In the genomic region with DNA sequence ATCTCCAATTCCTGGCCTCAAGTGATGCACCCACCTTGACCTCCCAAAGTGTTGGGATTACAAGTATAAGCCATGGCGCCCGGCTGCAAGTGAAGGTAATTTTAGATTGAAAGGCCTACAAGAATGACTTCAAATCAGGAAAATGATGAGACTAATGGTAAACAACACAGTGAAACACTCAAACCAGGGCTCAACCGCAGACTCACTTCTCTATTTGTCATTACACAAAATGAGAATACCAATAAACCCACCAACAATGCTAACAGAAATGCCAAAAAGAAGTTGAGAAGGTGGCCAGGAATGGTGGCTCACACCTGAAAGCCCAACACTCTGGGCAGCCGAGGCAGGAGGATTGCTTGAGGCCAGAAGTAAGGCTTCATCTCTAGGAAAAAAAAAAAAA, we compare ENCODE assay signal across 34 cellular contexts.
"Had no signal": no experiment of that assay in that cellular context is flagged by ENCODE, and none has a peak within 500 bp of the region (broad histone marks: within the 10 kb centered on the region; RNA-seq: fewer than 3 reads in every experiment).

No MANE protein-coding gene starts in this region.

- DNase-seq: activated B cell treated with CpG ODN at 0.5 μM for 24 hours; activated CD4-positive, alpha-beta memory T cell treated with anti-CD3 and anti-CD28 coated beads for 36 hours; activated CD4-positive, alpha-beta T cell treated with anti-CD3 and anti-CD28 coated beads for 36 hours; activated CD4-positive, alpha-beta T cell treated with anti-CD3 and anti-CD28 coated beads, Interleukin-2, amount 10 ng/mL, durations not matched to agents 24 days and 14 days; activated CD8-positive, alpha-beta memory T cell treated with anti-CD3 and anti-CD28 coated beads, Interleukin-2, amount 10 ng/mL, durations not matched to agents 7 days and 5 days; activated CD8-positive, alpha-beta memory T cell treated with anti-CD3 and anti-CD28 coated beads, Interleukin-2, amount 50 U/mL, for 4 hours; activated CD8-positive, alpha-beta T cell treated with anti-CD3 and anti-CD28 coated beads, Interleukin-2, amount 10 ng/mL, durations not matched to agents 7 days and 5 days; activated effector memory CD4-positive, alpha-beta T cell treated with anti-CD3 and anti-CD28 coated beads, Interleukin-2, amount 50 U/mL, for 16 hours; activated naive CD4-positive, alpha-beta T cell treated with anti-CD3 and anti-CD28 coated beads, Interleukin-2, amount 50 U/mL, for 16 hours; activated T-cell treated with anti-CD3 and anti-CD28 coated beads, Interleukin-2, amount 50 U/mL, for 1 hour; activated T-cell treated with anti-CD3 and anti-CD28 coated beads, Interleukin-2, amount 50 U/mL, for 48 hours; central memory CD4-positive, alpha-beta T cell; cerebellar nuclear complex; colonic mucosa; effector CD8-positive, alpha-beta T cell; erythroblast; foreskin keratinocyte; gastrocnemius medialis; glutamatergic neuron; heart left ventricle; T-helper 1 cell; T-helper 17 cell; T1000; WERI-Rb-1 had no signal

- H3K4me1 Mint-ChIP-seq: activated B cell treated with CpG ODN at 0.5 μM for 24 hours; activated CD4-positive, alpha-beta T cell treated with anti-CD3 and anti-CD28 coated beads for 36 hours; activated CD4-positive, alpha-beta T cell treated with anti-CD3 and anti-CD28 coated beads, Interleukin-2, amount 10 ng/mL, durations not matched to agents 24 days and 14 days; brain had no signal

- H3K4me1 ChIP-seq: ascending aorta, breast epithelium, colonic mucosa, esophagus muscularis mucosa, foreskin keratinocyte, gastrocnemius medialis, heart left ventricle had no signal

- H3K9me3 Mint-ChIP-seq: activated B cell treated with CpG ODN at 0.5 μM for 24 hours; activated CD4-positive, alpha-beta memory T cell treated with anti-CD3 and anti-CD28 coated beads for 36 hours; activated CD4-positive, alpha-beta T cell treated with anti-CD3 and anti-CD28 coated beads, Interleukin-2, amount 10 ng/mL, durations not matched to agents 24 days and 14 days; activated T-helper 1 cell treated with anti-CD3 and anti-CD28 coated beads, Interleukin-12 subunit alpha, Interleukin-12 subunit beta, Interleukin-2, Interleukin-4 antibody, amounts not matched to agents 30 ng/mL and 10 ng/mL and 1 ng/mL, durations not matched to agents 14 hours and 24 hours and 36 hours; activated T-helper 2 cell treated with anti-CD3 and anti-CD28 coated beads, Interferon-gamma antibody, Interleukin-2, Interleukin-4, amounts not matched to agents 10 μg/mL and 5 μg/mL and 100 μg/mL, durations not matched to agents 14 hours and 24 hours and 36 hours; brain; T-helper 2 cell treated with Interferon-gamma antibody and Interleukin-4, amounts not matched to agents 5 μg/mL and 100 μg/mL, for 36 hours had no signal

- H3K27me3 ChIP-seq: ascending aorta, breast epithelium, cardiac muscle cell, colonic mucosa, esophagus muscularis mucosa, foreskin keratinocyte, gastrocnemius medialis, heart left ventricle had no signal

- H3K27ac ChIP-seq: ascending aorta, breast epithelium, cardiac muscle cell, colonic mucosa, esophagus muscularis mucosa, foreskin keratinocyte, gastrocnemius medialis, heart left ventricle, WERI-Rb-1 had no signal

- H3K4me3 Mint-ChIP-seq: activated B cell treated with CpG ODN at 0.5 μM for 24 hours; activated CD4-positive, alpha-beta memory T cell treated with anti-CD3 and anti-CD28 coated beads for 36 hours; activated CD4-positive, alpha-beta T cell treated with anti-CD3 and anti-CD28 coated beads for 36 hours; activated CD4-positive, alpha-beta T cell treated with anti-CD3 and anti-CD28 coated beads, Interleukin-2, amount 10 ng/mL, durations not matched to agents 24 days and 14 days; activated CD8-positive, alpha-beta memory T cell treated with anti-CD3 and anti-CD28 coated beads, Interleukin-2, amount 10 ng/mL, durations not matched to agents 7 days and 5 days; activated CD8-positive, alpha-beta T cell treated with anti-CD3 and anti-CD28 coated beads, Interleukin-2, amount 10 ng/mL, durations not matched to agents 7 days and 5 days; activated naive CD8-positive, alpha-beta T cell; activated T-helper 1 cell treated with anti-CD3 and anti-CD28 coated beads, Interleukin-12 subunit alpha, Interleukin-12 subunit beta, Interleukin-2, Interleukin-4 antibody, amounts not matched to agents 30 ng/mL and 10 ng/mL and 1 ng/mL, durations not matched to agents 14 hours and 24 hours and 36 hours; brain; T-helper 17 cell; T-helper 2 cell treated with Interferon-gamma antibody and Interleukin-4, amounts not matched to agents 5 μg/mL and 100 μg/mL, for 36 hours had no signal

- H3K27ac Mint-ChIP-seq: activated B cell treated with CpG ODN at 0.5 μM for 24 hours; activated CD4-positive, alpha-beta memory T cell treated with anti-CD3 and anti-CD28 coated beads for 36 hours; activated CD4-positive, alpha-beta T cell treated with anti-CD3 and anti-CD28 coated beads for 36 hours; activated CD4-positive, alpha-beta T cell treated with anti-CD3 and anti-CD28 coated beads, Interleukin-2, amount 10 ng/mL, durations not matched to agents 24 days and 14 days; activated CD8-positive, alpha-beta memory T cell treated with anti-CD3 and anti-CD28 coated beads, Interleukin-2, amount 10 ng/mL, durations not matched to agents 7 days and 5 days; activated CD8-positive, alpha-beta T cell treated with anti-CD3 and anti-CD28 coated beads, Interleukin-2, amount 10 ng/mL, durations not matched to agents 7 days and 5 days; activated naive CD8-positive, alpha-beta T cell; activated T-helper 1 cell treated with anti-CD3 and anti-CD28 coated beads, Interleukin-12 subunit alpha, Interleukin-12 subunit beta, Interleukin-2, Interleukin-4 antibody, amounts not matched to agents 30 ng/mL and 10 ng/mL and 1 ng/mL, durations not matched to agents 14 hours and 24 hours and 36 hours; activated T-helper 2 cell treated with anti-CD3 and anti-CD28 coated beads, Interferon-gamma antibody, Interleukin-2, Interleukin-4, amounts not matched to agents 10 μg/mL and 5 μg/mL and 100 μg/mL, durations not matched to agents 14 hours and 24 hours and 36 hours; brain; T-helper 17 cell; T-helper 2 cell treated with Interferon-gamma antibody and Interleukin-4, amounts not matched to agents 5 μg/mL and 100 μg/mL, for 36 hours had no signal

- H3K4me3 ChIP-seq: ascending aorta, breast epithelium, cardiac muscle cell, colonic mucosa, esophagus muscularis mucosa, gastrocnemius medialis, heart left ventricle had no signal

- ATAC-seq: activated CD4-positive, alpha-beta T cell treated with anti-CD3 and anti-CD28 coated beads for 36 hours; activated CD4-positive, CD25-positive, alpha-beta regulatory T cell treated with anti-CD3 and anti-CD28 coated beads, Interleukin-2, amount 50 U/mL, for 24 hours; activated CD8-positive, alpha-beta memory T cell treated with anti-CD3 and anti-CD28 coated beads, Interleukin-2, amount 10 ng/mL, durations not matched to agents 7 days and 5 days; activated CD8-positive, alpha-beta T cell treated with anti-CD3 and anti-CD28 coated beads, Interleukin-2, amount 10 ng/mL, durations not matched to agents 7 days and 5 days; foreskin keratinocyte; gastrocnemius medialis; heart left ventricle; T-helper 17 cell had no signal

- H3K27me3 Mint-ChIP-seq: activated B cell treated with CpG ODN at 0.5 μM for 24 hours; activated CD4-positive, alpha-beta memory T cell treated with anti-CD3 and anti-CD28 coated beads for 36 hours; activated CD4-positive, alpha-beta T cell treated with anti-CD3 and anti-CD28 coated beads for 36 hours; activated CD4-positive, alpha-beta T cell treated with anti-CD3 and anti-CD28 coated beads, Interleukin-2, amount 10 ng/mL, durations not matched to agents 24 days and 14 days; activated CD8-positive, alpha-beta memory T cell treated with anti-CD3 and anti-CD28 coated beads, Interleukin-2, amount 10 ng/mL, durations not matched to agents 7 days and 5 days; activated naive CD8-positive, alpha-beta T cell; brain; T-helper 17 cell had no signal

- H3K9me3 ChIP-seq: ascending aorta, breast epithelium, colonic mucosa, esophagus muscularis mucosa, gastrocnemius medialis, heart left ventricle had no signal

- H3K36me3 ChIP-seq: breast epithelium, colonic mucosa had no signal
